In the genomic region with DNA sequence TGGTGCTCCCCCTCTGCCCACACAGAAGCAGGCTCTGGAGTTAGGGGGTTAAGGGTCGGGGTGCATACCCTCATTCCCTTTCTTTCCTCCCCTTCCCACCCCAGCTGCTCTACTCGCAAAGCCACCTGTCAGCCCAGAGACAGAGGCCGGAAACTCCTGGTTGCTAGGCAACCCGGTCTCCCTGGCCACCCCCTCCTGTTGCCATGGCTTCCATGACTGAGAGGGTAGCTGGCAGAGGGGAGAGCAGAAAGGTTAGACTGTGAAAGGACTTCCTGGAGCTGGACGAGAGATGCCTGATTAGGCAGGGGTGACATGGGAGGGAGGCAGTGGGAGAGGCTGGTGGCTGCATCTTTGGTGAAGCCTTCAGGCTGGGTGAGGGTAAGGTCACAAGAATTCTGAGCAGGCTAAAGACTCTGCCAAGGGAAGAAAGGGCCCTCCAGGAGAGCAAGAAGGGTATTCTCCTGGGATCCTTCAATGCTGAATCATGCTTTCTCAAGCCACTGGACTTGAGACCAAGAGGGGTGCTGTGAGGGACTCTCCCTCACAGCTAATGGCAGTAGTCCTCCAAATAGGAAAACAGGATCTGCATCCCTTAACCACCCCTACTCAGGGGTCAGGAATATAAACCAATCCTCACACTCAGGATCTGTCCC, we compare ENCODE assay signal across 6 cellular contexts.
DNase-seq lines count a peak whose midpoint lies in the region; TF ChIP-seq lines count a peak whose summit lies in the region.

No MANE protein-coding gene starts in this region.

- peaks cover 66% of the 10 kb centered on the region for H3K36me3 ChIP-seq in WERI-Rb-1

- no peak overlapping the region for H3K4me3 ChIP-seq in WERI-Rb-1 (ENCODE audit: low read depth, low read length)

- peak overlapping the region; percentile 99 for H3K27ac ChIP-seq in WERI-Rb-1

- DNase-seq in activated naive CD4-positive, alpha-beta T cell treated with Interleukin-2 at 50 U/mL for 16 hours = peak; percentile 36
- no peak for DNase-seq in activated naive CD4-positive, alpha-beta T cell treated with anti-CD3 and anti-CD28 coated beads, Interleukin-2, amount 50 U/mL, for 16 hours
- DNase-seq in WERI-Rb-1 = peak; percentile 62
- peak in 4 of 6 experiments; percentile 12 to 41 (median 23) for DNase-seq in stimulated activated naive CD4-positive, alpha-beta T cell (lab: John Stamatoyannopoulos, UW)
- DNase-seq in SIG-M5 (lab: John Stamatoyannopoulos, UW) = no peak
- DNase-seq in medulla oblongata (ENCODE audit: extremely low spot score) = no peak

- TF ChIP-seq CTCF in WERI-Rb-1 (IDR thresholded peaks at IDR 0.05; ENCODE audit: low read depth, low read length) = no peak

- H3K9me3 ChIP-seq in WERI-Rb-1 (ENCODE audit: severe bottlenecking) = no peaks in the 10 kb centered on the region

- no peaks in the 10 kb centered on the region for H3K27me3 ChIP-seq in WERI-Rb-1 (ENCODE audit: insufficient read depth, low read depth, severe bottlenecking)

Comparison
In these comparisons a context has a peak if more than half of its experiments do, and no peak if none do; other contexts are left out.
1. DNase-seq: peak in activated naive CD4-positive, alpha-beta T cell treated with Interleukin-2 at 50 U/mL for 16 hours (single experiment), WERI-Rb-1 (single experiment) and stimulated activated naive CD4-positive, alpha-beta T cell (4 of 6); none in activated naive CD4-positive, alpha-beta T cell treated with anti-CD3 and anti-CD28 coated beads, Interleukin-2, amount 50 U/mL, for 16 hours (single experiment), SIG-M5 (single experiment) and medulla oblongata (single experiment).